22 cellular contexts compared by ENCODE assay signal in genomic region chr13:71252191-71252704, GRCh38.
DNase-seq lines count a peak whose midpoint lies in the region; ATAC-seq, FAIRE-seq and TF ChIP-seq lines count a peak whose summit lies in the region.
"Had no signal": no experiment of that assay in that cellular context is flagged by ENCODE, and none has a peak within 500 bp of the region (broad histone marks: within the 10 kb centered on the region; RNA-seq: fewer than 3 reads in every experiment).

No MANE protein-coding gene starts in this region.

- POLR2A ChIA-PET in HepG2 (lab: Yijun Ruan, JAX): no interaction called here
- POLR2A ChIA-PET in activated CD8-positive, alpha-beta T cell treated with anti-CD3 and anti-CD28 coated beads, Interleukin-2, amount 10 ng/mL, durations not matched to agents 7 days and 5 days (lab: Charles Lee): no interaction called here

- H3K9ac ChIP-seq in HepG2 (ENCODE audit: insufficient read depth, low read depth, low read length) (no peak overlapping the region), kidney (ENCODE audit: low read length in 2 of 2) (no peak overlapping the region)

- no peaks in the 10 kb centered on the region for H3K4me1 Mint-ChIP-seq in activated CD8-positive, alpha-beta T cell treated with anti-CD3 and anti-CD28 coated beads, Interleukin-2, amount 10 ng/mL, durations not matched to agents 7 days and 5 days (ENCODE audit: low read depth)
- H3K4me1 Mint-ChIP-seq: activated naive CD4-positive, alpha-beta T cell treated with anti-CD3 and anti-CD28 coated beads, Interleukin-2, amount 50 U/mL, for 24 hours had no signal

- no peak for DNase-seq in right lobe of liver
- DNase-seq in HepG2 (ENCODE audit: low spot score): no peak
- peak; percentile 40 for DNase-seq in amniotic epithelial cell (ENCODE audit: low read depth)
- DNase-seq in kidney: no peak
- DNase-seq in NCI-H2029 (lab: John Stamatoyannopoulos, UW): no peak
- DNase-seq in activated CD8-positive, alpha-beta T cell treated with anti-CD3 and anti-CD28 coated beads, Interleukin-2, amount 10 ng/mL, durations not matched to agents 7 days and 5 days: no peak
- no peak for DNase-seq in stimulated activated CD4-positive, alpha-beta T cell treated with anti-CD3 and anti-CD28 coated beads, Interleukin-2, amount 100 ng/mL, for 48 hours
- no peak for DNase-seq in lower lobe of right lung
- DNase-seq: activated CD4-positive, alpha-beta T cell treated with anti-CD3 and anti-CD28 coated beads, Interleukin-2, amount 50 U/mL, for 4 hours; CD8-positive, alpha-beta T cell; DMS79 treated with DMSO at 0.1 percent for 48 hours; HCEC 1CT; head of caudate nucleus; NCI-H1048; NCI-H2107; SW 1271 had no signal

- H3K27ac ChIP-seq in right lobe of liver (no peak overlapping the region), HepG2 (ENCODE audit: extremely low read length, insufficient read depth, low read length) (no peak overlapping the region), kidney (ENCODE audit: low read depth in 2 of 2, low read length in 2 of 2) (no peak overlapping the region), lower lobe of right lung (no peak overlapping the region)
- H3K27ac ChIP-seq: suprapubic skin had no signal

- H3K27me3 Mint-ChIP-seq in activated CD8-positive, alpha-beta T cell treated with anti-CD3 and anti-CD28 coated beads, Interleukin-2, amount 10 ng/mL, durations not matched to agents 7 days and 5 days (ENCODE audit: low read depth): no peaks in the 10 kb centered on the region
- H3K27me3 Mint-ChIP-seq: dendritic cell treated with granulocyte-macrophage colony-stimulating factor and Interleukin-4, amounts not matched to agents 40 ng/mL and 50 ng/mL, for 4 days had no signal

- TF ChIP-seq POLR2A in right lobe of liver (IDR thresholded peaks at IDR 0.05) (no peak), HepG2 (IDR thresholded peaks at IDR 0.05; ENCODE audit: insufficient read depth in 1 of 2, low read depth in 2 of 2, low read length in 2 of 2) (no peak)

- H3K27me3 ChIP-seq in right lobe of liver: no peaks in the 10 kb centered on the region
- no peaks in the 10 kb centered on the region; a peak in 1 of 5 replicates for H3K27me3 ChIP-seq in HepG2 (ENCODE audit: control insufficient read depth in 1 of 2, insufficient read depth in 2 of 2, low read length in 2 of 2)
- no peaks in the 10 kb centered on the region for H3K27me3 ChIP-seq in lower lobe of right lung (ENCODE audit: low read depth)
- H3K27me3 ChIP-seq: suprapubic skin had no signal

- H3K9me3 Mint-ChIP-seq in activated CD8-positive, alpha-beta T cell treated with anti-CD3 and anti-CD28 coated beads, Interleukin-2, amount 10 ng/mL, durations not matched to agents 7 days and 5 days (ENCODE audit: insufficient read depth): no peaks in the 10 kb centered on the region
- H3K9me3 Mint-ChIP-seq: activated naive CD4-positive, alpha-beta T cell treated with anti-CD3 and anti-CD28 coated beads, Interleukin-2, amount 50 U/mL, for 24 hours; CD8-positive, alpha-beta T cell; dendritic cell treated with granulocyte-macrophage colony-stimulating factor and Interleukin-4, amounts not matched to agents 40 ng/mL and 50 ng/mL, for 4 days had no signal

- no peaks in the 10 kb centered on the region for H3K79me2 ChIP-seq in HepG2 (ENCODE audit: insufficient read depth, low read length)

- TF ChIP-seq CTCF in right lobe of liver (IDR thresholded peaks at IDR 0.05) (no peak), HepG2 (CRISPR knock-in tag; IDR thresholded peaks at IDR 0.05) (no peak), kidney (IDR thresholded peaks at IDR 0.05; ENCODE audit: borderline replicate concordance, extremely low read depth, insufficient read depth) (no peak), lower lobe of right lung (IDR thresholded peaks at IDR 0.05) (no peak)

- TF ChIP-seq EP300 in HepG2 (IDR thresholded peaks at IDR 0.05; ENCODE audit: low read depth in 2 of 2, low read length in 2 of 2) (no peak), HepG2 (CRISPR knock-in tag; IDR thresholded peaks at IDR 0.05; ENCODE audit: borderline replicate concordance) (no peak)

- in situ Hi-C loops in HepG2 (cut with HindIII; ENCODE audit: extremely low pct_ligation_motif_present, low pct_unique_long_range_greater_than_20kb): no loop called here

- TF ChIP-seq RAD21 in HepG2 (CRISPR knock-in tag; IDR thresholded peaks at IDR 0.05): no peak

- no peaks in the 10 kb centered on the region for H3K36me3 ChIP-seq in right lobe of liver
- no peaks in the 10 kb centered on the region for H3K36me3 ChIP-seq in HepG2 (replicated peaks in 1 of 2; ENCODE audit: control insufficient read depth in 1 of 2, insufficient read depth in 2 of 2, low read length in 2 of 2)
- no peaks in the 10 kb centered on the region for H3K36me3 ChIP-seq in kidney (ENCODE audit: control insufficient read depth in 1 of 2, insufficient read depth in 2 of 2, low read length in 2 of 2)
- H3K36me3 ChIP-seq in lower lobe of right lung: no peaks in the 10 kb centered on the region
- H3K36me3 ChIP-seq: suprapubic skin had no signal

- ATAC-seq in right lobe of liver (peak in 3 of 4 donors; percentile 27 to 50 (median 39)), HepG2 (no peak), lower lobe of right lung (no peak)
- no peak for ATAC-seq in activated CD8-positive, alpha-beta T cell treated with anti-CD3 and anti-CD28 coated beads, Interleukin-2, amount 10 ng/mL, durations not matched to agents 7 days and 5 days
- ATAC-seq: CD8-positive, alpha-beta T cell; esophagus mucosa had no signal

- H3K9me3 ChIP-seq in right lobe of liver (no peaks in the 10 kb centered on the region), HepG2 (ENCODE audit: low read length) (no peaks in the 10 kb centered on the region), kidney (ENCODE audit: control insufficient read depth in 1 of 2, low read length in 2 of 2) (no peaks in the 10 kb centered on the region), lower lobe of right lung (no peaks in the 10 kb centered on the region)
- H3K9me3 ChIP-seq: suprapubic skin had no signal

- H3K4me1 ChIP-seq in right lobe of liver (no peaks in the 10 kb centered on the region), HepG2 (ENCODE audit: insufficient read depth, low read length) (no peaks in the 10 kb centered on the region), kidney (ENCODE audit: control insufficient read depth in 1 of 2, insufficient read depth in 1 of 2, low read depth in 1 of 2, low read length in 2 of 2) (peaks cover 0 to 3% of the 10 kb centered on the region in 2 donors), lower lobe of right lung (no peaks in the 10 kb centered on the region)
- H3K4me1 ChIP-seq: suprapubic skin had no signal

- BruUV-seq in HepG2 (replicated peaks; lab: Mats Ljungman, UMichigan): no TSS peak

- WGBS in right lobe of liver (ENCODE audit: insufficient coverage, low coverage, low lambda C conversion rate, missing lambda C conversion rate): 26% methylated on average over 4 of the region's 4 CpGs
- WGBS in HepG2 (ENCODE audit: low lambda C conversion rate): 1% methylated on average over 4 of the region's 4 CpGs

- no peak overlapping the region for H3K4me2 ChIP-seq in HepG2 (ENCODE audit: low read depth, low read length)

- no peak overlapping the region for H3K4me3 Mint-ChIP-seq in activated CD8-positive, alpha-beta T cell treated with anti-CD3 and anti-CD28 coated beads, Interleukin-2, amount 10 ng/mL, durations not matched to agents 7 days and 5 days
- H3K4me3 Mint-ChIP-seq: activated naive CD4-positive, alpha-beta T cell treated with anti-CD3 and anti-CD28 coated beads, Interleukin-2, amount 50 U/mL, for 24 hours; CD8-positive, alpha-beta T cell; dendritic cell treated with granulocyte-macrophage colony-stimulating factor and Interleukin-4, amounts not matched to agents 40 ng/mL and 50 ng/mL, for 4 days had no signal

- FAIRE-seq in HepG2 (lab: Jason Lieb, UNC) (no peak), kidney (lab: Jason Lieb, UNC) (peak; percentile 66)
- FAIRE-seq: RCC 7860 had no signal

- no peaks in the 10 kb centered on the region for H3K36me3 Mint-ChIP-seq in activated CD8-positive, alpha-beta T cell treated with anti-CD3 and anti-CD28 coated beads, Interleukin-2, amount 10 ng/mL, durations not matched to agents 7 days and 5 days (ENCODE audit: low read depth)
- H3K36me3 Mint-ChIP-seq: activated naive CD4-positive, alpha-beta T cell treated with anti-CD3 and anti-CD28 coated beads, Interleukin-2, amount 50 U/mL, for 24 hours; CD8-positive, alpha-beta T cell had no signal

- no peak overlapping the region for H3K4me3 ChIP-seq in right lobe of liver
- H3K4me3 ChIP-seq in HepG2 (replicated peaks in 1 of 3; ENCODE audit: insufficient read depth in 1 of 3, low read depth in 2 of 3, low read length in 3 of 3): no peak overlapping the region
- peak overlapping the region; percentile 34 to 49 for H3K4me3 ChIP-seq in kidney (ENCODE audit: low read length in 2 of 2)
- no peak overlapping the region for H3K4me3 ChIP-seq in lower lobe of right lung
- H3K4me3 ChIP-seq: skin epidermis, suprapubic skin had no signal

- intact Hi-C loops in right lobe of liver (cut with DNase I): no loop called here
- intact Hi-C loops in HepG2 (cut with micrococcal nuclease; ENCODE audit: unreplicated experiment): no loop called here
- intact Hi-C loops in kidney (cut with DNase I): no loop called here
- intact Hi-C loops in lower lobe of right lung (cut with DNase I): no loop called here

- CTCF ChIA-PET in HepG2 (lab: Yijun Ruan, JAX; ENCODE audit: low intra/inter-chr PET ratio, low total read pairs): no interaction called here
- CTCF ChIA-PET in activated CD8-positive, alpha-beta T cell treated with anti-CD3 and anti-CD28 coated beads, Interleukin-2, amount 10 ng/mL, durations not matched to agents 7 days and 5 days (lab: Charles Lee): no interaction called here

- H4K20me1 ChIP-seq in HepG2 (ENCODE audit: insufficient read depth, low read length): no peaks in the 10 kb centered on the region

- no peak overlapping the region for H2AFZ ChIP-seq in HepG2 (ENCODE audit: low read length)

- no peak overlapping the region for H3K27ac Mint-ChIP-seq in activated CD8-positive, alpha-beta T cell treated with anti-CD3 and anti-CD28 coated beads, Interleukin-2, amount 10 ng/mL, durations not matched to agents 7 days and 5 days
- H3K27ac Mint-ChIP-seq: activated naive CD4-positive, alpha-beta T cell treated with anti-CD3 and anti-CD28 coated beads, Interleukin-2, amount 50 U/mL, for 24 hours; CD8-positive, alpha-beta T cell; dendritic cell treated with granulocyte-macrophage colony-stimulating factor and Interleukin-4, amounts not matched to agents 40 ng/mL and 50 ng/mL, for 4 days had no signal

TF ChIP-seq in HepG2, 621 proteins besides CTCF, POLR2A, EP300 and RAD21 (continues in another document):
- TF ChIP-seq ZNF777 (CRISPR knock-in tag; IDR thresholded peaks at IDR 0.05) (no peak), PBX3 (CRISPR knock-in tag; IDR thresholded peaks at IDR 0.05; ENCODE audit: borderline replicate concordance) (no peak), ZNF501 (CRISPR knock-in tag; IDR thresholded peaks at IDR 0.05) (no peak)

Comparison
In these comparisons a context has a peak if more than half of its experiments do, and no peak if none do; other contexts are left out.
1. ATAC-seq: peak in right lobe of liver (3 of 4); none in HepG2 (single experiment), activated CD8-positive, alpha-beta T cell treated with anti-CD3 and anti-CD28 coated beads, Interleukin-2, amount 10 ng/mL, durations not matched to agents 7 days and 5 days (single experiment) and lower lobe of right lung (0 of 2).
2. H3K4me3 ChIP-seq: peak in kidney (2 of 2); none in right lobe of liver (0 of 3), HepG2 (0 of 3) and lower lobe of right lung (single experiment).